Comparison of ENCODE assay signal across 8 cellular contexts in the genomic region with DNA sequence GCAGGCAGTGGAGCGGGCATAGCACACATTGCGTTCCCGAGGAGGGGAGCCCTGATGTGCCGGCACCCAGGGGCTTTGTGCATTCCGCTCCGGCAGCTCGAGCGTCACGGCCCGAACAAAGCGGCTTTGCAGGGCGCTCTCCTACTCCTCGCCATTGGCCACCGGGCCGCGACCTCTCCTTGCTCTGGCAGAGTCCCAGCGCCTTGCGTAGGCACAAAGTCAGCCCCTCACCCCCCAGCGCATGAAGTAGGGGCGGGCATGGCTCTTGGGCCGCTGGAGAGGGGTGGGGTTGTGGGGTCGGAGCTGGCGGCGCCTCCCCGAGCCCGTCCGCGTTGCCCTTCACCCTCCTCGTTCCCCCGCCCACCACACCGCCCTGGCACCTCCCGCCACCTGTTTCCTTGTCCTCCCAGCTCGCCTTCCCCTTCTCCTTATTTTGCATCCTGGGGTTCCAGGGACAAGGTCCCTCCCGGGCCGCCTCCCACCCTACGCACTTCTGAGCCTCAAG. TPM values are rescaled to one million over a fixed set of nuclear protein-coding genes. Genes with fewer than 3 reads are reported as not detected.
DNase-seq lines count a peak whose midpoint lies in the region; ATAC-seq and TF ChIP-seq lines count a peak whose summit lies in the region.

No MANE protein-coding gene starts in this region.

- peaks cover 34% of the 10 kb centered on the region for H3K27me3 Mint-ChIP-seq in activated T-helper 2 cell treated with anti-CD3 and anti-CD28 coated beads, Interferon-gamma antibody, Interleukin-2, Interleukin-4, amounts not matched to agents 10 μg/mL and 5 μg/mL and 100 μg/mL, durations not matched to agents 14 hours and 24 hours and 36 hours (ENCODE audit: low read depth)
- H3K27me3 Mint-ChIP-seq in nephron progenitor cell (ENCODE audit: low read depth, poor library complexity): peaks cover 82% of the 10 kb centered on the region

- TF ChIP-seq CTCF in GM13976 (IDR thresholded peaks at IDR 0.05; ENCODE audit: borderline replicate concordance, control extremely low read depth, extremely low read depth, insufficient read depth, missing control alignments): no peak
- no peak for TF ChIP-seq CTCF in foreskin keratinocyte (conservative IDR thresholded peaks at IDR 0.05)
- TF ChIP-seq CTCF in nephron progenitor cell (IDR thresholded peaks at IDR 0.05): no peak
- TF ChIP-seq CTCF in upper lobe of right lung (IDR thresholded peaks at IDR 0.05): no peak

- ATAC-seq in foreskin keratinocyte (peak; percentile 6), upper lobe of right lung (peak; percentile 50), GM18511 (IDR thresholded peaks at IDR 0.05; ENCODE audit: unreplicated experiment) (no peak), GM19452 (IDR thresholded peaks at IDR 0.05; ENCODE audit: unreplicated experiment) (no peak)

- peak overlapping the region; percentile 81 for H3K4me3 Mint-ChIP-seq in activated T-helper 2 cell treated with anti-CD3 and anti-CD28 coated beads, Interferon-gamma antibody, Interleukin-2, Interleukin-4, amounts not matched to agents 10 μg/mL and 5 μg/mL and 100 μg/mL, durations not matched to agents 14 hours and 24 hours and 36 hours (ENCODE audit: low read depth)
- H3K4me3 Mint-ChIP-seq in nephron progenitor cell: peak overlapping the region; percentile 77

- peak overlapping the region; percentile 90 for H3K4me3 ChIP-seq in upper lobe of right lung

- in situ Hi-C loops in GM13976 (cut with MboI; ENCODE audit: low sequenced_read_pairs, unreplicated experiment): no loop called here

- peaks cover 9% of the 10 kb centered on the region for H3K36me3 ChIP-seq in upper lobe of right lung

- H3K27ac Mint-ChIP-seq in activated T-helper 2 cell treated with anti-CD3 and anti-CD28 coated beads, Interferon-gamma antibody, Interleukin-2, Interleukin-4, amounts not matched to agents 10 μg/mL and 5 μg/mL and 100 μg/mL, durations not matched to agents 14 hours and 24 hours and 36 hours: no peak overlapping the region
- H3K27ac Mint-ChIP-seq in nephron progenitor cell: no peak overlapping the region

- no peak overlapping the region for H3K27ac ChIP-seq in foreskin keratinocyte
- H3K27ac ChIP-seq in upper lobe of right lung: peak overlapping the region; percentile 89

- peak; percentile 46 for DNase-seq in GM13976 (ENCODE audit: low spot score)
- peak; percentile 20 for DNase-seq in NCI-H510A treated with DMSO at 0.1 percent for 48 hours (lab: John Stamatoyannopoulos, UW)
- peak; percentile 28 for DNase-seq in activated T-helper 2 cell treated with anti-CD3 and anti-CD28 coated beads, Interferon-gamma antibody, Interleukin-2, Interleukin-4, amounts not matched to agents 10 μg/mL and 5 μg/mL and 100 μg/mL, durations not matched to agents 14 hours and 24 hours and 36 hours (ENCODE audit: low spot score)
- DNase-seq in foreskin keratinocyte: no peak
- peak; percentile 57 for DNase-seq in nephron progenitor cell
- peak; percentile 87 for DNase-seq in upper lobe of right lung

- peaks cover 8% of the 10 kb centered on the region for H3K4me1 ChIP-seq in foreskin keratinocyte
- peaks cover 24% of the 10 kb centered on the region for H3K4me1 ChIP-seq in upper lobe of right lung

- intact Hi-C loops in activated T-helper 2 cell treated with anti-CD3 and anti-CD28 coated beads, Interferon-gamma antibody, Interleukin-2, Interleukin-4, amounts not matched to agents 10 μg/mL and 5 μg/mL and 100 μg/mL, durations not matched to agents 14 hours and 24 hours and 36 hours (cut with micrococcal nuclease): no loop called here
- intact Hi-C loops in upper lobe of right lung (cut with DNase I): no loop called here

- H3K9me3 ChIP-seq in upper lobe of right lung: no peaks in the 10 kb centered on the region

- H3K27me3 ChIP-seq in foreskin keratinocyte: no peaks in the 10 kb centered on the region
- no peaks in the 10 kb centered on the region for H3K27me3 ChIP-seq in upper lobe of right lung

- H3K36me3 Mint-ChIP-seq in activated T-helper 2 cell treated with anti-CD3 and anti-CD28 coated beads, Interferon-gamma antibody, Interleukin-2, Interleukin-4, amounts not matched to agents 10 μg/mL and 5 μg/mL and 100 μg/mL, durations not matched to agents 14 hours and 24 hours and 36 hours (ENCODE audit: low read depth): peaks cover 9% of the 10 kb centered on the region
- peaks cover 4% of the 10 kb centered on the region for H3K36me3 Mint-ChIP-seq in nephron progenitor cell (ENCODE audit: low read depth)

- H3K4me1 Mint-ChIP-seq in activated T-helper 2 cell treated with anti-CD3 and anti-CD28 coated beads, Interferon-gamma antibody, Interleukin-2, Interleukin-4, amounts not matched to agents 10 μg/mL and 5 μg/mL and 100 μg/mL, durations not matched to agents 14 hours and 24 hours and 36 hours (ENCODE audit: low read depth): peaks cover 12% of the 10 kb centered on the region
- peaks cover 29% of the 10 kb centered on the region for H3K4me1 Mint-ChIP-seq in nephron progenitor cell

- no peaks in the 10 kb centered on the region for H3K9me3 Mint-ChIP-seq in activated T-helper 2 cell treated with anti-CD3 and anti-CD28 coated beads, Interferon-gamma antibody, Interleukin-2, Interleukin-4, amounts not matched to agents 10 μg/mL and 5 μg/mL and 100 μg/mL, durations not matched to agents 14 hours and 24 hours and 36 hours
- no peaks in the 10 kb centered on the region for H3K9me3 Mint-ChIP-seq in nephron progenitor cell

RNA-seq across cellular contexts. Expression of gene PPARA, which starts 0.8 kb away (rescaled TPM):
- total RNA-seq in activated T-helper 2 cell treated with anti-CD3 and anti-CD28 coated beads, Interferon-gamma antibody, Interleukin-2, Interleukin-4, amounts not matched to agents 10 μg/mL and 5 μg/mL and 100 μg/mL, durations not matched to agents 14 hours and 24 hours and 36 hours: 14.0 and 14.5 TPM in 2 replicates
- total RNA-seq in foreskin keratinocyte (9.1 and 10.0 TPM in 2 replicates), upper lobe of right lung (18.4 TPM)
- 2.1 and 3.2 TPM in 2 replicates for polyA plus RNA-seq in foreskin keratinocyte

Comparison
In these comparisons a context has a peak if more than half of its experiments do, and no peak if none do; other contexts are left out.
1. DNase-seq: peak in GM13976 (single experiment), NCI-H510A treated with DMSO at 0.1 percent for 48 hours (single experiment), activated T-helper 2 cell treated with anti-CD3 and anti-CD28 coated beads, Interferon-gamma antibody, Interleukin-2, Interleukin-4, amounts not matched to agents 10 μg/mL and 5 μg/mL and 100 μg/mL, durations not matched to agents 14 hours and 24 hours and 36 hours (single experiment), nephron progenitor cell (single experiment) and upper lobe of right lung (single experiment); none in foreskin keratinocyte (0 of 2).
2. ATAC-seq: peak in foreskin keratinocyte (single experiment) and upper lobe of right lung (single experiment); none in GM18511 (single experiment) and GM19452 (single experiment).